Comparison of ENCODE assay signal across 12 cellular contexts in genomic region chr14:105581551-105582341, GRCh38. TPM values are rescaled to one million over a fixed set of nuclear protein-coding genes. Genes with fewer than 3 reads are reported as not detected.
A peak's percentile ranks its signal among the peaks of the same experiment; 100 is the strongest.
DNase-seq lines count a peak whose midpoint lies in the region; ATAC-seq, FAIRE-seq and TF ChIP-seq lines count a peak whose summit lies in the region.
"Had no signal": no experiment of that assay in that cellular context is flagged by ENCODE, and none has a peak within 500 bp of the region (broad histone marks: within the 10 kb centered on the region; RNA-seq: fewer than 3 reads in every experiment).

No MANE protein-coding gene starts in this region.

- H3K9me3 ChIP-seq in kidney (ENCODE audit: control insufficient read depth in 1 of 2, low read length in 2 of 2) = peaks cover 0 to 4% of the 10 kb centered on the region in 2 donors

- intact Hi-C loops in kidney (cut with DNase I) = loop anchor here (10.0 kb wide), 1 partner anchor 123 kb away; no protein-coding TSS in a partner anchor

- no peaks in the 10 kb centered on the region for H3K36me3 ChIP-seq in kidney (ENCODE audit: control insufficient read depth in 1 of 2, insufficient read depth in 2 of 2, low read length in 2 of 2)

- H3K4me1 ChIP-seq in kidney (ENCODE audit: control insufficient read depth in 1 of 2, insufficient read depth in 1 of 2, low read depth in 1 of 2, low read length in 2 of 2) = no peaks in the 10 kb centered on the region

- H3K9ac ChIP-seq in kidney (ENCODE audit: low read length in 2 of 2) = no peak overlapping the region

- DNase-seq in GM12865 (ENCODE audit: low read depth) (peak; percentile 94), kidney (peak; percentile 62), ureter (ENCODE audit: low spot score) (no peak), Kasumi-1 (lab: John Stamatoyannopoulos, UW) (no peak), kidney tubule cell (ENCODE audit: low spot score) (no peak), NCI-H510A treated with DMSO at 0.1 percent for 48 hours (lab: John Stamatoyannopoulos, UW) (no peak)
- DNase-seq: hippocampal formation, NCI-H446 had no signal

- peak; percentile 46 for ATAC-seq in GM21390 (IDR thresholded peaks at IDR 0.05; ENCODE audit: unreplicated experiment)
- peak; percentile 48 for ATAC-seq in HG03342 (IDR thresholded peaks at IDR 0.05; ENCODE audit: unreplicated experiment)

- H3K4me3 ChIP-seq in GM12865 (ENCODE audit: low read depth, low read length) (peak overlapping the region; percentile 31), kidney (ENCODE audit: low read length in 2 of 2) (no peak overlapping the region)

- TF ChIP-seq CTCF in GM12865 (IDR thresholded peaks at IDR 0.05; ENCODE audit: insufficient read depth, low read depth, low read length, missing control alignments) (no peak), kidney (IDR thresholded peaks at IDR 0.05; ENCODE audit: borderline replicate concordance, extremely low read depth, insufficient read depth) (no peak)

- H3K27ac ChIP-seq in kidney (ENCODE audit: low read depth in 2 of 2, low read length in 2 of 2) = no peak overlapping the region
- H3K27ac ChIP-seq: C4-2B had no signal

- no peak for FAIRE-seq in kidney (lab: Jason Lieb, UNC)
- FAIRE-seq: colon had no signal

RNA-seq across cellular contexts. Expression of gene TMEM121, which starts 55.4 kb away (rescaled TPM):
- 3.1 TPM for total RNA-seq in kidney
- 4.1 TPM for polyA plus RNA-seq in kidney (ENCODE audit: insufficient read depth, low read depth, low replicate concordance)
- total RNA-seq in ureter = 1.1 TPM

Comparison
In these comparisons a context has a peak if more than half of its experiments do, and no peak if none do; other contexts are left out.
1. DNase-seq: peak in GM12865 (single experiment) and kidney (single experiment); none in ureter (single experiment), Kasumi-1 (0 of 2), kidney tubule cell (single experiment) and NCI-H510A treated with DMSO at 0.1 percent for 48 hours (single experiment).